In the genomic region with DNA sequence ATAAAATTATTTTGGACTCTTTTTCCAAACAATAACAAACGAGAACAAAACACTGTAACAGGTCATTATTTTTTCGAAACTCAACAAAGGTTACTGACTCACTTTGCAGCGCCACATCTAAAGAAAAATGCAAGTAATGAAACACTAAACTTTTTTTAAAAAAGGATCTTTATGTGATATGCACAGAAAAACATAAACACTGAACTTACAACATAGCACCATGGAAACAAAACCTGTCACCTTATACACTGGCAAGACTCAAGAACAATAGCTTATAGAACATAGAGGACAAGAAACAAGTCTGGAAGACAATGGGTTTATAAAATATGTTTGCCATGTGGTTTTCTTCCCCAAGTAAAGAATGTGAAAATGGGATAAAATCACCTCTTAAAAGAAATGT, we compare ENCODE assay signal across 14 cellular contexts.
A peak's percentile ranks its signal among the peaks of the same experiment; 100 is the strongest.
DNase-seq lines count a peak whose midpoint lies in the region; ATAC-seq and TF ChIP-seq lines count a peak whose summit lies in the region.
"Had no signal": no experiment of that assay in that cellular context is flagged by ENCODE, and none has a peak within 500 bp of the region (broad histone marks: within the 10 kb centered on the region; RNA-seq: fewer than 3 reads in every experiment).

No MANE protein-coding gene starts in this region.

- peak in 1 of 2 donors; percentile 35 for ATAC-seq in activated T-cell treated with anti-CD3 and anti-CD28 coated beads, Interleukin-2, amount 50 U/mL, for 72 hours (replicated peaks in 1 of 2)
- ATAC-seq in activated T-helper 17 cell treated with anti-CD3 and anti-CD28 coated beads, Interleukin-2, amount 50 U/mL, for 72 hours (replicated peaks): no peak
- ATAC-seq: A549; CD8-positive, alpha-beta T cell; HCT116; HepG2 had no signal

- peaks cover 15% of the 10 kb centered on the region in 2 donors for H3K36me3 Mint-ChIP-seq in activated T-cell treated with anti-CD3 and anti-CD28 coated beads, Interleukin-2, amount 50 U/mL, for 72 hours (ENCODE audit: insufficient read depth in 2 of 2)
- H3K36me3 Mint-ChIP-seq in activated T-cell treated with anti-CD3 and anti-CD28 coated beads, Interleukin-2, amount 50 U/mL, for 24 hours (ENCODE audit: low read depth): peaks cover 34% of the 10 kb centered on the region
- peaks cover 26% of the 10 kb centered on the region for H3K36me3 Mint-ChIP-seq in activated T-helper 17 cell treated with anti-CD3 and anti-CD28 coated beads, Interleukin-2, amount 50 U/mL, for 72 hours (ENCODE audit: low read depth)
- H3K36me3 Mint-ChIP-seq in endothelial cell (ENCODE audit: low read depth, unreplicated experiment): peaks cover 4% of the 10 kb centered on the region

- H3K27me3 Mint-ChIP-seq in activated T-cell treated with anti-CD3 and anti-CD28 coated beads, Interleukin-2, amount 50 U/mL, for 72 hours (ENCODE audit: low read depth): no peaks in the 10 kb centered on the region
- no peaks in the 10 kb centered on the region for H3K27me3 Mint-ChIP-seq in activated T-cell treated with anti-CD3 and anti-CD28 coated beads, Interleukin-2, amount 50 U/mL, for 24 hours
- H3K27me3 Mint-ChIP-seq in activated T-helper 17 cell treated with anti-CD3 and anti-CD28 coated beads, Interleukin-2, amount 50 U/mL, for 72 hours: no peaks in the 10 kb centered on the region
- H3K27me3 Mint-ChIP-seq in endothelial cell (ENCODE audit: unreplicated experiment): peaks cover 4% of the 10 kb centered on the region

- H3K9me3 Mint-ChIP-seq in activated T-cell treated with anti-CD3 and anti-CD28 coated beads, Interleukin-2, amount 50 U/mL, for 72 hours: no peaks in the 10 kb centered on the region
- H3K9me3 Mint-ChIP-seq in activated T-cell treated with anti-CD3 and anti-CD28 coated beads, Interleukin-2, amount 50 U/mL, for 24 hours: no peaks in the 10 kb centered on the region
- H3K9me3 Mint-ChIP-seq in activated T-helper 17 cell treated with anti-CD3 and anti-CD28 coated beads, Interleukin-2, amount 50 U/mL, for 72 hours: peaks cover 4% of the 10 kb centered on the region
- H3K9me3 Mint-ChIP-seq in endothelial cell (ENCODE audit: unreplicated experiment): no peaks in the 10 kb centered on the region
- H3K9me3 Mint-ChIP-seq: CD8-positive, alpha-beta T cell had no signal

- no peak overlapping the region for H3K4me3 Mint-ChIP-seq in activated T-cell treated with anti-CD3 and anti-CD28 coated beads, Interleukin-2, amount 50 U/mL, for 72 hours
- H3K4me3 Mint-ChIP-seq in activated T-cell treated with anti-CD3 and anti-CD28 coated beads, Interleukin-2, amount 50 U/mL, for 24 hours: no peak overlapping the region
- no peak overlapping the region for H3K4me3 Mint-ChIP-seq in activated T-helper 17 cell treated with anti-CD3 and anti-CD28 coated beads, Interleukin-2, amount 50 U/mL, for 72 hours
- no peak overlapping the region for H3K4me3 Mint-ChIP-seq in endothelial cell (ENCODE audit: unreplicated experiment)
- H3K4me3 Mint-ChIP-seq: CD14-positive monocyte; CD8-positive, alpha-beta T cell had no signal

- peaks cover 36% of the 10 kb centered on the region for H3K4me1 Mint-ChIP-seq in activated T-cell treated with anti-CD3 and anti-CD28 coated beads, Interleukin-2, amount 50 U/mL, for 72 hours (ENCODE audit: low read depth)
- H3K4me1 Mint-ChIP-seq in activated T-cell treated with anti-CD3 and anti-CD28 coated beads, Interleukin-2, amount 50 U/mL, for 24 hours (ENCODE audit: low read depth): peaks cover 27% of the 10 kb centered on the region
- H3K4me1 Mint-ChIP-seq in activated T-helper 17 cell treated with anti-CD3 and anti-CD28 coated beads, Interleukin-2, amount 50 U/mL, for 72 hours: peaks cover 26% of the 10 kb centered on the region
- H3K4me1 Mint-ChIP-seq in endothelial cell (ENCODE audit: unreplicated experiment): no peaks in the 10 kb centered on the region

- H3K27ac Mint-ChIP-seq in activated T-cell treated with anti-CD3 and anti-CD28 coated beads, Interleukin-2, amount 50 U/mL, for 72 hours: peak overlapping the region; percentile 1
- no peak overlapping the region for H3K27ac Mint-ChIP-seq in activated T-cell treated with anti-CD3 and anti-CD28 coated beads, Interleukin-2, amount 50 U/mL, for 24 hours
- H3K27ac Mint-ChIP-seq in activated T-helper 17 cell treated with anti-CD3 and anti-CD28 coated beads, Interleukin-2, amount 50 U/mL, for 72 hours: peak overlapping the region; percentile 75
- H3K27ac Mint-ChIP-seq in endothelial cell (ENCODE audit: unreplicated experiment): no peak overlapping the region
- H3K27ac Mint-ChIP-seq: CD14-positive monocyte; CD8-positive, alpha-beta T cell had no signal

- TF ChIP-seq CTCF in endothelial cell (IDR thresholded peaks at IDR 0.05; ENCODE audit: unreplicated experiment): no peak

- DNase-seq in activated T-cell treated with anti-CD3 and anti-CD28 coated beads, Interleukin-2, amount 50 U/mL, for 72 hours: no peak
- no peak for DNase-seq in activated T-cell treated with anti-CD3 and anti-CD28 coated beads, Interleukin-2, amount 50 U/mL, for 24 hours
- DNase-seq in dermis blood vessel endothelial cell (peak; percentile 44), endothelial cell (ENCODE audit: low spot score) (no peak), NCI-H2029 treated with DMSO at 0.1 percent for 48 hours (lab: John Stamatoyannopoulos, UW) (no peak)
- DNase-seq: CD8-positive, alpha-beta T cell; COR-L47; DND-41; GF-D8 had no signal

Comparison
In these comparisons a context has a peak if more than half of its experiments do, and no peak if none do; other contexts are left out.
1. H3K27ac Mint-ChIP-seq: peak in activated T-cell treated with anti-CD3 and anti-CD28 coated beads, Interleukin-2, amount 50 U/mL, for 72 hours (single experiment) and activated T-helper 17 cell treated with anti-CD3 and anti-CD28 coated beads, Interleukin-2, amount 50 U/mL, for 72 hours (single experiment); none in activated T-cell treated with anti-CD3 and anti-CD28 coated beads, Interleukin-2, amount 50 U/mL, for 24 hours (single experiment) and endothelial cell (single experiment).